In the genomic region with DNA sequence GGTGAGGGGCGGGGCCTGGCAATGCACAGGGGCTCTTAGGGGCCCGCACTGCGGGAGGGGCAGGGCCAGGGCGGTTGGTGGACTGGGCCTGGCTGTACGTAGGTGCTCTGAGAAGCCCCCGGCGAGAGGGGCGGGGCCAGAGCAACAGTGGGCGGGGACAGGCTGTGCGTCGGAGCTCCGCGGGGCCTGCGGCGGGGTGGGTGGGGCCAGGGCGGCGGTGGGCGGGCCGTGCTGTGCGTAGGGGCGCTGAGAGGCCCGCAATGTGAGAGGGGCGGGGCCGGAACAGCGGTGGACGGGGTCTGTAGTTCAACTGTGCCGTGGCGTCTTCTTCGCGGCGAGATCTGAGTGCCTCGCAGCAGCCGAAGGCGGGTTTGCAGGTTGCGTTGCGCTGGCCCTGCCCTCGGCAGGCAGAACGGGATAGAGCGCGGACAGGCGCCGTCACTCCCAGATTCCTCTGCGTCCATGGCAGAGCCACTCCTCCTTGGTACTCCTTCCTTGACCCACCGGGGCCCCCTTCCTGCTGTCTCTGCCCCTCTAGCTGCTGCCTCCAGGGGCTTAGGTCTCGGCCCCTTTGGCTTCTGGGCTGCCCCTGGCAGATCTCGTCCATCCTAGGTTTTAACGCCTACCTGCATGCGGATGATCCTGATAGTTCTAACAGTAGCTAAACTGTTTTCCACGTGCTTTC, we compare ENCODE assay signal across 8 cellular contexts. TPM values are rescaled to one million over a fixed set of nuclear protein-coding genes. Genes with fewer than 3 reads are reported as not detected.
A peak's percentile ranks its signal among the peaks of the same experiment; 100 is the strongest.
DNase-seq lines count a peak whose midpoint lies in the region; ATAC-seq and TF ChIP-seq lines count a peak whose summit lies in the region.

No MANE protein-coding gene starts in this region.

- peaks cover 11% of the 10 kb centered on the region for H3K4me1 Mint-ChIP-seq in activated CD4-positive, alpha-beta T cell treated with anti-CD3 and anti-CD28 coated beads for 36 hours

- H3K36me3 Mint-ChIP-seq in activated CD4-positive, alpha-beta T cell treated with anti-CD3 and anti-CD28 coated beads for 36 hours (ENCODE audit: low read depth) = no peaks in the 10 kb centered on the region

- DNase-seq in BE2C (peak; percentile 97), GM19238 (ENCODE audit: insufficient read length, low spot score) (peak; percentile 89), NCI-H510A treated with DMSO at 0.1 percent for 48 hours (lab: John Stamatoyannopoulos, UW) (peak; percentile 47), left lobe of liver (ENCODE audit: low spot score) (peak; percentile 93)
- DNase-seq in activated CD4-positive, alpha-beta T cell treated with anti-CD3 and anti-CD28 coated beads for 36 hours = peak; percentile 99
- DNase-seq in stimulated activated CD4-positive, alpha-beta T cell treated with anti-CD3 and anti-CD28 coated beads, Interleukin-1b, Interleukin-23, amount 100 ng/mL, for 48 hours = peak; percentile 95

- POLR2A ChIA-PET in activated CD4-positive, alpha-beta T cell treated with anti-CD3 and anti-CD28 coated beads for 36 hours (lab: Charles Lee) = interaction anchor here (0.7 kb wide), 1 partner anchor 32 kb away, joined by 3 read pairs; no protein-coding TSS in a partner anchor

- H3K9me3 ChIP-seq in BE2C = no peaks in the 10 kb centered on the region

- no peaks in the 10 kb centered on the region for H3K36me3 ChIP-seq in BE2C

- no peaks in the 10 kb centered on the region for H3K27me3 Mint-ChIP-seq in activated CD4-positive, alpha-beta T cell treated with anti-CD3 and anti-CD28 coated beads for 36 hours

- CTCF ChIA-PET in activated CD4-positive, alpha-beta T cell treated with anti-CD3 and anti-CD28 coated beads for 36 hours (lab: Charles Lee) = interaction anchor here (0.8 to 1.6 kb wide), 5 partner anchors 11 to 129 kb away, joined by 3 to 5 read pairs (median 4); no protein-coding TSS in a partner anchor

- H3K4me3 ChIP-seq in BE2C (ENCODE audit: low read depth, low read length) = peak overlapping the region; percentile 68

- H3K4me1 ChIP-seq in BE2C = no peaks in the 10 kb centered on the region; the same call in 1 of the 2 replicates

- H3K27me3 ChIP-seq in BE2C = no peaks in the 10 kb centered on the region; the same call in 1 of the 2 replicates

- no peak for TF ChIP-seq CTCF in BE2C (IDR thresholded peaks at IDR 0.05; ENCODE audit: low read depth, low read length)

- no peaks in the 10 kb centered on the region for H3K9me3 Mint-ChIP-seq in activated CD4-positive, alpha-beta T cell treated with anti-CD3 and anti-CD28 coated beads for 36 hours (ENCODE audit: low read depth)

- intact Hi-C loops in activated CD4-positive, alpha-beta T cell treated with anti-CD3 and anti-CD28 coated beads for 36 hours (cut with DNase I, micrococcal nuclease) = loop anchor here (1.0 to 10.0 kb wide), 9 partner anchors 8 to 630 kb away; a partner anchor contains a TSS

- H3K4me3 Mint-ChIP-seq in activated CD4-positive, alpha-beta T cell treated with anti-CD3 and anti-CD28 coated beads for 36 hours = peak overlapping the region; percentile 83

- ATAC-seq in HG03432 (IDR thresholded peaks at IDR 0.05; ENCODE audit: unreplicated experiment) (peak; percentile 79), left lobe of liver (peak; percentile 89)
- ATAC-seq in activated CD4-positive, alpha-beta T cell treated with anti-CD3 and anti-CD28 coated beads for 36 hours = peak; percentile 83

- peak overlapping the region; percentile 83 for H3K27ac Mint-ChIP-seq in activated CD4-positive, alpha-beta T cell treated with anti-CD3 and anti-CD28 coated beads for 36 hours

- H3K27ac ChIP-seq in cingulate gyrus (ENCODE audit: low read depth, low read length) = peak overlapping the region; percentile 23

RNA-seq across cellular contexts. Expression of a gene that starts 33.2 kb away (rescaled TPM):
- 1.5 TPM for polyA plus RNA-seq in BE2C (2012; ENCODE audit: insufficient read depth, insufficient read length, low read depth)
- 10 to 100 TPM; 29.4 to 30.4 TPM for total RNA-seq in activated CD4-positive, alpha-beta T cell treated with anti-CD3 and anti-CD28 coated beads for 36 hours
- 0.20 TPM for total RNA-seq in left lobe of liver

Comparison
In these comparisons a context has a peak if more than half of its experiments do, and no peak if none do; other contexts are left out.
1. Peak in every context shown above with its lines: DNase-seq, ATAC-seq, H3K4me3 ChIP-seq and H3K27ac ChIP-seq.
2. DNase-seq: peak in every context shown above with its lines; median percentile 99 in activated CD4-positive, alpha-beta T cell treated with anti-CD3 and anti-CD28 coated beads for 36 hours; 97 in BE2C; 95 in stimulated activated CD4-positive, alpha-beta T cell treated with anti-CD3 and anti-CD28 coated beads, Interleukin-1b, Interleukin-23, amount 100 ng/mL, for 48 hours; 93 in left lobe of liver; 89 in GM19238; 47 in NCI-H510A treated with DMSO at 0.1 percent for 48 hours.
3. RNA of a gene that starts 33.2 kb away (total RNA-seq): 29.4 to 30.4 TPM in activated CD4-positive, alpha-beta T cell treated with anti-CD3 and anti-CD28 coated beads for 36 hours; 0.20 TPM in left lobe of liver (single experiment); every median in the first group is over 10 times any median in the second.